26 cellular contexts compared by ENCODE assay signal in the genomic region with DNA sequence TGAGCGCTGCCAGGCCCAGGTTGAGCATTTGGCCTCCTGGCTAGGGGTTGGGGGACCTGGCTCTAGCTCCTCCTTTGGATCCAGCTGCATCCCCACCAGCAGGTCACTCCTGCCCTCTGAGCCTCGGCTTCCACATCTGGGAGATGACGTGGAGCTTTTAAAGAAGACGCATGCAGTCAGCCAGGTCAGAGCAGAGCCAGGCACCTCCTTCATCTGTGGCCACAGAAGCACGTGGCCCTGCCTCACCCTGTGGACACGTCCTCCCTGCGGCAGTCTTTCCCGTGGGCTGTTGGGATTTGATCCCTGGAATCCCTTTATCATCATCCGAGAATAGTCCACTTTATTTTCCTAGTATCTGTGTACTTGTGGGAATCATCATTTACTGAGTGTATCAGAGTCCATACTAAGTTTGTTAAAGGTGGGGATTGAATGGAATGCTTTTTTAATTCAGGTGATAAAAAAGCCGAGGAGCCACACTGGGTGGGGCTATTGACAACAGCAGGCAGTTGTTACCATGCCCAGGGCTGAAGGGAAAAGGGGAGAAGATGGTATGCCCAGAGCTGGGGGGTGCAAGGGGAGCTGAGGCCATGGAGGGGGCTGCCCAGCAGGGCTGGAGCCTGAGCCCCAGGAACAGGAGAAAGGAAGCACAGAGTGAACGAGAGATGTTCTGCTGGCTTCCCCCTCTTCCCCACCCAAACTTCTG.
"Had no signal": no experiment of that assay in that cellular context is flagged by ENCODE, and none has a peak within 500 bp of the region (broad histone marks: within the 10 kb centered on the region; RNA-seq: fewer than 3 reads in every experiment).

No MANE protein-coding gene starts in this region.

- H3K4me1 Mint-ChIP-seq: immature natural killer cell; naive thymus-derived CD4-positive, alpha-beta T cell had no signal

- H3K4me3 ChIP-seq: esophagus muscularis mucosa, gastrocnemius medialis, heart right ventricle, lung, ovary, prostate gland, right lobe of liver, spleen, stomach, thoracic aorta had no signal

- H3K9me3 Mint-ChIP-seq: stimulated activated naive B cell treated with anti-CD40 and anti-IgM and Interleukin-4, amounts not matched to agents 10 μg/mL and 1 μg/mL and 100 μg/mL, for 72 hours had no signal

- ATAC-seq: effector memory CD8-positive, alpha-beta T cell; gastrocnemius medialis; heart right ventricle; left ventricle myocardium superior; naive thymus-derived CD4-positive, alpha-beta T cell; right lobe of liver; stimulated activated naive B cell treated with anti-CD40 and anti-IgM and Interleukin-4, amounts not matched to agents 10 μg/mL and 1 μg/mL and 100 μg/mL, for 72 hours had no signal

- H3K27me3 Mint-ChIP-seq: effector memory CD8-positive, alpha-beta T cell; stimulated activated naive B cell treated with anti-CD40 and anti-IgM and Interleukin-4, amounts not matched to agents 10 μg/mL and 1 μg/mL and 100 μg/mL, for 72 hours had no signal

- H3K4me1 ChIP-seq: esophagus muscularis mucosa, gastrocnemius medialis, heart right ventricle, prostate gland, right lobe of liver, spleen had no signal

- H3K27ac ChIP-seq: epithelial cell of prostate, esophagus muscularis mucosa, gastrocnemius medialis, heart right ventricle, ovary, prostate gland, right lobe of liver, spleen, thoracic aorta had no signal

- FAIRE-seq: keratinocyte had no signal

- H3K36me3 ChIP-seq: esophagus muscularis mucosa, gastrocnemius medialis, heart right ventricle, ovary, prostate gland, right lobe of liver, spleen, stomach, thoracic aorta had no signal

- H3K4me3 Mint-ChIP-seq: effector memory CD8-positive, alpha-beta T cell; immature natural killer cell; naive thymus-derived CD4-positive, alpha-beta T cell; stimulated activated naive B cell treated with anti-CD40 and anti-IgM and Interleukin-4, amounts not matched to agents 10 μg/mL and 1 μg/mL and 100 μg/mL, for 72 hours had no signal

- H3K27ac Mint-ChIP-seq: effector memory CD8-positive, alpha-beta T cell; immature natural killer cell; naive thymus-derived CD4-positive, alpha-beta T cell; stimulated activated naive B cell treated with anti-CD40 and anti-IgM and Interleukin-4, amounts not matched to agents 10 μg/mL and 1 μg/mL and 100 μg/mL, for 72 hours had no signal

- H3K9me3 ChIP-seq: esophagus muscularis mucosa, gastrocnemius medialis, heart right ventricle, ovary, prostate gland, right lobe of liver, spleen, stomach, thoracic aorta had no signal

- H3K36me3 Mint-ChIP-seq: immature natural killer cell; stimulated activated naive B cell treated with anti-CD40 and anti-IgM and Interleukin-4, amounts not matched to agents 10 μg/mL and 1 μg/mL and 100 μg/mL, for 72 hours had no signal

- H3K27me3 ChIP-seq: gastrocnemius medialis, ovary, right lobe of liver, spleen, stomach had no signal

- DNase-seq: central memory CD4-positive, alpha-beta T cell; effector memory CD8-positive, alpha-beta T cell; gastrocnemius medialis; heart right ventricle; immature natural killer cell; left ventricle myocardium superior; mesenchymal stem cell; midbrain; naive thymus-derived CD4-positive, alpha-beta T cell; nucleus accumbens; ovary; retina; right lobe of liver; spleen; stimulated activated CD4-positive, alpha-beta T cell treated with anti-CD3 and anti-CD28 coated beads, Interleukin-15, amount 100 ng/mL, for 24 hours; stimulated activated CD4-positive, alpha-beta T cell treated with anti-CD3 and anti-CD28 coated beads, Interleukin-1b, Interleukin-23, amount 100 ng/mL, for 48 hours; stimulated activated CD4-positive, alpha-beta T cell treated with anti-CD3 and anti-CD28 coated beads, Interleukin-4, amount 100 ng/mL, for 24 hours; stimulated activated naive B cell treated with anti-CD40 and anti-IgM and Interleukin-4, amounts not matched to agents 10 μg/mL and 1 μg/mL and 100 μg/mL, for 72 hours; stomach; substantia nigra had no signal
